ENCODE assay signal across 27 cellular contexts in the genomic region with DNA sequence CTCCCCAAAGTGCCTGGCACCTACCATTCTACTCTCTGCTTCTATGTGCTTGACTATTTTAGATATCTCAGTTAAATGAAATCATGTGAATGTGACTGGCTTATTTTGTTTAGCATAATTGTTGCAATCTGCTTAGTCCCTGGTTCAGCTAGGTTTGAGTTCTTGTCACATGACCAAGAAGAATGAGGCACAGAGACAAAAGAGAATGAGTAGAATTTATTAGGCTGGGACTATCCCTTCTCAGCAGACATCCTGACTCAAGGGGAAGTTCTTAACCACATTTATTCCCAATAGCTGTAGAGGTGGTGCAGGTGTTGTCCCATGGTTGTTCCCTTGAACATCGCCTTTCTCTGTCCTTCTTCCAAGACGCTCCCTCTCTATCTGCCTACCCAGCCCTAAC.
"Had no signal": no experiment of that assay in that cellular context is flagged by ENCODE, and none has a peak within 500 bp of the region (broad histone marks: within the 10 kb centered on the region; RNA-seq: fewer than 3 reads in every experiment).

No MANE protein-coding gene starts in this region.

- H3K27ac Mint-ChIP-seq: dendritic cell treated with granulocyte-macrophage colony-stimulating factor and Interleukin-4, amounts not matched to agents 40 ng/mL and 50 ng/mL, for 4 days; effector memory CD8-positive, alpha-beta T cell; endodermal cell had no signal

- H3K27me3 Mint-ChIP-seq: dendritic cell treated with granulocyte-macrophage colony-stimulating factor and Interleukin-4, amounts not matched to agents 40 ng/mL and 50 ng/mL, for 4 days; effector memory CD8-positive, alpha-beta T cell had no signal

- DNase-seq: colonic mucosa; cortex of kidney; dermis blood vessel endothelial cell; dorsolateral prefrontal cortex; effector CD4-positive, alpha-beta T cell; effector CD8-positive, alpha-beta T cell; effector memory CD4-positive, alpha-beta T cell; effector memory CD8-positive, alpha-beta T cell; endodermal cell; erythroblast; foreskin fibroblast; foreskin keratinocyte; foreskin melanocyte; gastrocnemius medialis; glutamatergic neuron; head of caudate nucleus; heart left ventricle; heart right ventricle had no signal

- ATAC-seq: effector memory CD8-positive, alpha-beta T cell; esophagus mucosa; foreskin keratinocyte; gastrocnemius medialis; gastroesophageal sphincter; heart left ventricle; heart right ventricle had no signal

- H3K9me3 ChIP-seq: colonic mucosa, esophagus muscularis mucosa, gastrocnemius medialis, gastroesophageal sphincter, heart left ventricle had no signal

- H3K9me3 Mint-ChIP-seq: dendritic cell treated with granulocyte-macrophage colony-stimulating factor and Interleukin-4, amounts not matched to agents 40 ng/mL and 50 ng/mL, for 4 days; effector memory CD8-positive, alpha-beta T cell; endodermal cell had no signal

- H3K79me2 ChIP-seq: hepatocyte had no signal

- H3K4me3 ChIP-seq: colonic mucosa, coronary artery, dorsolateral prefrontal cortex, esophagus muscularis mucosa, gastrocnemius medialis, gastroesophageal sphincter, heart left ventricle, heart right ventricle, hepatocyte had no signal

- H2AFZ ChIP-seq: hepatocyte had no signal

- FAIRE-seq: endometrium, endothelial cell of umbilical vein had no signal

- H3K4me1 Mint-ChIP-seq: endodermal cell had no signal

- H3K36me3 ChIP-seq: colonic mucosa, esophagus muscularis mucosa, gastrocnemius medialis, gastroesophageal sphincter, heart left ventricle, heart right ventricle had no signal

- H3K4me1 ChIP-seq: colonic mucosa, esophagus muscularis mucosa, foreskin keratinocyte, gastrocnemius medialis, gastroesophageal sphincter, heart left ventricle, heart right ventricle had no signal

- H3K4me2 ChIP-seq: hepatocyte had no signal

- H3K4me3 Mint-ChIP-seq: dendritic cell treated with granulocyte-macrophage colony-stimulating factor and Interleukin-4, amounts not matched to agents 40 ng/mL and 50 ng/mL, for 4 days; effector memory CD8-positive, alpha-beta T cell; endodermal cell had no signal

- H3K27ac ChIP-seq: colonic mucosa, coronary artery, dorsolateral prefrontal cortex, epithelial cell of prostate, esophagus muscularis mucosa, foreskin keratinocyte, gastrocnemius medialis, gastroesophageal sphincter, heart left ventricle, heart right ventricle, hepatocyte had no signal

- H3K27me3 ChIP-seq: colonic mucosa, dorsolateral prefrontal cortex, esophagus muscularis mucosa, foreskin keratinocyte, gastrocnemius medialis, gastroesophageal sphincter, heart left ventricle, heart right ventricle, hepatocyte had no signal
